ENCODE assay signal across 1 cellular context in genomic region chr16:10922328-10923145, GRCh38.
TF ChIP-seq lines count a peak whose summit lies in the region.

No MANE protein-coding gene starts in this region.

TF ChIP-seq in GM23338, 12 proteins besides CTCF, POLR2A, EP300 and RAD21 (continued from another document):
- no peak for TF ChIP-seq ZNF462 (CRISPR knock-in tag; IDR thresholded peaks at IDR 0.05)
- TF ChIP-seq EZH2phosphoT487 (IDR thresholded peaks at IDR 0.05; ENCODE audit: unreplicated experiment), result no peak
- no peak for TF ChIP-seq NANOG (IDR thresholded peaks at IDR 0.05; ENCODE audit: borderline replicate concordance)
- TF ChIP-seq POLR2AphosphoS5 (IDR thresholded peaks at IDR 0.05; ENCODE audit: low read depth), result no peak
- TF ChIP-seq EZH2 (IDR thresholded peaks at IDR 0.05; ENCODE audit: low read depth, unreplicated experiment), result no peak
- TF ChIP-seq STAT1 (IDR thresholded peaks at IDR 0.05; ENCODE audit: unreplicated experiment), result no peak
- TF ChIP-seq JUNB (IDR thresholded peaks at IDR 0.05; ENCODE audit: unreplicated experiment), result no peak
- no peak for TF ChIP-seq ZNF331 (CRISPR knock-in tag; IDR thresholded peaks at IDR 0.05; ENCODE audit: low read depth)
